Comparison of ENCODE assay signal across 8 cellular contexts in genomic region chr4:119300388-119301131, GRCh38. TPM values are rescaled to one million over a fixed set of nuclear protein-coding genes. Genes with fewer than 3 reads are reported as not detected.
DNase-seq lines count a peak whose midpoint lies in the region; TF ChIP-seq lines count a peak whose summit lies in the region.

No MANE protein-coding gene starts in this region.

- peak overlapping the region; percentile 96 to 99 (median 98) for H3K27ac Mint-ChIP-seq in CD14-positive monocyte

- peaks cover 9% of the 10 kb centered on the region in 2 donors for H3K4me1 ChIP-seq in muscle layer of duodenum (ENCODE audit: control insufficient read depth in 1 of 2, insufficient read depth in 2 of 2, low read length in 2 of 2)

- H3K4me1 Mint-ChIP-seq in CD14-positive monocyte, result peaks cover 19% of the 10 kb centered on the region

- DNase-seq in CD14-positive monocyte (ENCODE audit: low spot score) (peak; percentile 90), GM20000 (ENCODE audit: low spot score) (peak; percentile 85), HT-29 (ENCODE audit: low spot score) (peak; percentile 98), epithelial cell of prostate (ENCODE audit: low read depth, low spot score) (peak; percentile 96), DMS 273 (lab: John Stamatoyannopoulos, UW; ENCODE audit: unreplicated experiment) (no peak)
- peak; percentile 84 to 86 for DNase-seq in activated CD8-positive, alpha-beta memory T cell treated with anti-CD3 and anti-CD28 coated beads for 4 hours (ENCODE audit: low read depth in 2 of 2)
- DNase-seq in stimulated activated CD8-positive, alpha-beta memory T cell treated with anti-CD3 and anti-CD28 coated beads, Interleukin-7, amount 100 ng/mL, for 48 hours (ENCODE audit: extremely low read depth in 1 of 2, low read depth in 1 of 2), result peak; percentile 89

- H3K27ac ChIP-seq in epithelial cell of prostate, result peak overlapping the region; percentile 96
- H3K27ac ChIP-seq in muscle layer of duodenum (ENCODE audit: low read length), result peak overlapping the region; percentile 99

- no peaks in the 10 kb centered on the region for H3K9me3 Mint-ChIP-seq in CD14-positive monocyte

- H3K9me3 ChIP-seq in muscle layer of duodenum (ENCODE audit: control insufficient read depth in 1 of 2, low read length in 2 of 2), result no peaks in the 10 kb centered on the region

- peak overlapping the region; percentile 74 to 83 for H3K4me3 ChIP-seq in muscle layer of duodenum (ENCODE audit: low read depth in 1 of 2, low read length in 2 of 2)

- intact Hi-C loops in CD14-positive monocyte (cut with micrococcal nuclease), result no loop called here

- H3K27me3 Mint-ChIP-seq in CD14-positive monocyte (ENCODE audit: low read depth in 3 of 3), result peaks cover 0 to 1% (median 0%) of the 10 kb centered on the region in 3 donors

- peak overlapping the region; percentile 91 to 99 for H3K4me3 Mint-ChIP-seq in CD14-positive monocyte

- H3K36me3 Mint-ChIP-seq in CD14-positive monocyte, result peaks cover 14 to 18% of the 10 kb centered on the region in 2 donors

- H3K36me3 ChIP-seq in muscle layer of duodenum (ENCODE audit: control insufficient read depth in 1 of 2, insufficient read depth in 2 of 2, low read length in 2 of 2), result peaks cover 13 to 16% of the 10 kb centered on the region in 2 donors

- TF ChIP-seq CTCF in CD14-positive monocyte (IDR thresholded peaks at IDR 0.05), result no peak
- TF ChIP-seq CTCF in GM20000 (IDR thresholded peaks at IDR 0.05; ENCODE audit: extremely low read depth, missing control alignments), result no peak

- no peaks in the 10 kb centered on the region for H3K27me3 ChIP-seq in muscle layer of duodenum (ENCODE audit: low read depth, low read length)

RNA-seq across cellular contexts. Expression of gene FABP2, which starts 21.4 kb away (rescaled TPM):
- polyA plus RNA-seq in CD14-positive monocyte, result not detected
- total RNA-seq in HT-29 (2014; rRNA removed; shearing (Covaris generic)), result not detected in 2 replicates
